8 cellular contexts compared by ENCODE assay signal in the genomic region with DNA sequence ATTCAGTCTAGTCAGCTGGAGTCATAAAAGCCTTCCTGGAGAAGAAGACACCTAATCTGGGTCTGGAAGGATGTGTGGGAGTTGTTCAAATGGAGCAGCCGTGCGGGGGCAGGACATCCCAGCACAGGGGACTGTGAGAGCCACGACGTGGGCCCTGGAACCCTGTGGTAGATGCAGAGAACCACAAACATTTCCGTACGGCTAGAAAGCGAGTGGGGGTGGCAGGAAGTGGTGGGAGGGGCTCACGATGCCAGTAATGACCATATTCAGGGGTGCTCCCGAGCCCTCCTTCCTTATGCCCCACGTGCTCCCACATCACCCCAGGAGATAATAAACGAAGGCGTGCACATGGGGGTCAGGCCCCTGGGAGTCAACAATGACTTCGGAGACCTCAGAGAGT. TPM values are rescaled to one million over a fixed set of nuclear protein-coding genes. Genes with fewer than 3 reads are reported as not detected.
DNase-seq lines count a peak whose midpoint lies in the region; ATAC-seq lines count a peak whose summit lies in the region.

No MANE protein-coding gene starts in this region.

- peaks cover 66% of the 10 kb centered on the region for H3K4me1 Mint-ChIP-seq in activated CD8-positive, alpha-beta T cell treated with anti-CD3 and anti-CD28 coated beads, Interleukin-2, amount 10 ng/mL, durations not matched to agents 7 days and 5 days (ENCODE audit: low read depth)

- H3K9me3 Mint-ChIP-seq in activated CD8-positive, alpha-beta T cell treated with anti-CD3 and anti-CD28 coated beads, Interleukin-2, amount 10 ng/mL, durations not matched to agents 7 days and 5 days (ENCODE audit: insufficient read depth), result no peaks in the 10 kb centered on the region

- H3K27me3 Mint-ChIP-seq in activated CD8-positive, alpha-beta T cell treated with anti-CD3 and anti-CD28 coated beads, Interleukin-2, amount 10 ng/mL, durations not matched to agents 7 days and 5 days (ENCODE audit: low read depth), result no peaks in the 10 kb centered on the region

- intact Hi-C loops in posterior vena cava (cut with DNase I), result no loop called here

- H3K4me3 Mint-ChIP-seq in activated CD8-positive, alpha-beta T cell treated with anti-CD3 and anti-CD28 coated beads, Interleukin-2, amount 10 ng/mL, durations not matched to agents 7 days and 5 days, result peak overlapping the region; percentile 35

- peak; percentile 40 for DNase-seq in AG08395 (ENCODE audit: low spot score)
- DNase-seq in activated CD8-positive, alpha-beta T cell treated with anti-CD3 and anti-CD28 coated beads, Interleukin-2, amount 10 ng/mL, durations not matched to agents 7 days and 5 days, result peak; percentile 86
- DNase-seq in glomerular visceral epithelial cell (ENCODE audit: extremely low spot score), result peak; percentile 65
- peak; percentile 53 to 81 (median 74) for DNase-seq in stimulated activated CD4-positive, alpha-beta T cell treated with anti-CD3 and anti-CD28 coated beads, TNF-alpha, amount 100 ng/mL, for 4 hours (ENCODE audit: low read depth in 3 of 3)
- no peak for DNase-seq in NOMO-1 treated with DMSO at 0.1 percent for 48 hours (lab: John Stamatoyannopoulos, UW; ENCODE audit: unreplicated experiment)
- no peak for DNase-seq in posterior vena cava (ENCODE audit: low spot score)

- peaks cover 8% of the 10 kb centered on the region for H3K36me3 Mint-ChIP-seq in activated CD8-positive, alpha-beta T cell treated with anti-CD3 and anti-CD28 coated beads, Interleukin-2, amount 10 ng/mL, durations not matched to agents 7 days and 5 days (ENCODE audit: low read depth)

- CTCF ChIA-PET in activated CD8-positive, alpha-beta T cell treated with anti-CD3 and anti-CD28 coated beads, Interleukin-2, amount 10 ng/mL, durations not matched to agents 7 days and 5 days (lab: Charles Lee), result interaction anchor here (1.0 to 4.7 kb wide), 5 partner anchors 14 to 40 kb away, joined by 3 to 62 read pairs (median 6); no protein-coding TSS in a partner anchor

- H3K27ac Mint-ChIP-seq in activated CD8-positive, alpha-beta T cell treated with anti-CD3 and anti-CD28 coated beads, Interleukin-2, amount 10 ng/mL, durations not matched to agents 7 days and 5 days, result peak overlapping the region; percentile 53

- POLR2A ChIA-PET in activated CD8-positive, alpha-beta T cell treated with anti-CD3 and anti-CD28 coated beads, Interleukin-2, amount 10 ng/mL, durations not matched to agents 7 days and 5 days (lab: Charles Lee), result interaction anchor here (0.5 to 1.2 kb wide), 2 partner anchors 23 to 61 kb away, joined by 3 to 5 read pairs; no protein-coding TSS in a partner anchor

- ATAC-seq in HG02798 (IDR thresholded peaks at IDR 0.05; ENCODE audit: poor library complexity, unreplicated experiment), result peak; percentile 45
- ATAC-seq in activated CD8-positive, alpha-beta T cell treated with anti-CD3 and anti-CD28 coated beads, Interleukin-2, amount 10 ng/mL, durations not matched to agents 7 days and 5 days, result peak; percentile 77
- ATAC-seq in HG03521 (IDR thresholded peaks at IDR 0.05; ENCODE audit: unreplicated experiment), result no peak

RNA-seq across cellular contexts. Expression of a gene that starts 21.0 kb away (rescaled TPM):
- under 1 TPM; 0.03 to 0.10 TPM for total RNA-seq in activated CD8-positive, alpha-beta T cell treated with anti-CD3 and anti-CD28 coated beads, Interleukin-2, amount 10 ng/mL, durations not matched to agents 7 days and 5 days
- total RNA-seq in posterior vena cava, result 100 to 1,000 TPM; 485 to 835 TPM

RNA-seq across cellular contexts. Expression of a gene that starts 52.1 kb away (rescaled TPM):
- total RNA-seq in activated CD8-positive, alpha-beta T cell treated with anti-CD3 and anti-CD28 coated beads, Interleukin-2, amount 10 ng/mL, durations not matched to agents 7 days and 5 days, result not detected
- 1 to 10 TPM; 6.0 to 6.4 TPM for total RNA-seq in posterior vena cava

Comparison
In these comparisons a context has a peak if more than half of its experiments do, and no peak if none do; other contexts are left out.
1. DNase-seq: peak in AG08395 (single experiment), activated CD8-positive, alpha-beta T cell treated with anti-CD3 and anti-CD28 coated beads, Interleukin-2, amount 10 ng/mL, durations not matched to agents 7 days and 5 days (single experiment), glomerular visceral epithelial cell (single experiment) and stimulated activated CD4-positive, alpha-beta T cell treated with anti-CD3 and anti-CD28 coated beads, TNF-alpha, amount 100 ng/mL, for 4 hours (3 of 3); none in NOMO-1 treated with DMSO at 0.1 percent for 48 hours (single experiment) and posterior vena cava (single experiment).
2. RNA of a gene that starts 21.0 kb away (total RNA-seq): 485 to 835 TPM in posterior vena cava; 0.03 to 0.10 TPM in activated CD8-positive, alpha-beta T cell treated with anti-CD3 and anti-CD28 coated beads, Interleukin-2, amount 10 ng/mL, durations not matched to agents 7 days and 5 days; every median in the first group is over 100 times any median in the second.
3. RNA of a gene that starts 52.1 kb away (total RNA-seq): 6.0 to 6.4 TPM in posterior vena cava; not detected in activated CD8-positive, alpha-beta T cell treated with anti-CD3 and anti-CD28 coated beads, Interleukin-2, amount 10 ng/mL, durations not matched to agents 7 days and 5 days; every median in the first group is over 4 times any median in the second.